In the genomic region with DNA sequence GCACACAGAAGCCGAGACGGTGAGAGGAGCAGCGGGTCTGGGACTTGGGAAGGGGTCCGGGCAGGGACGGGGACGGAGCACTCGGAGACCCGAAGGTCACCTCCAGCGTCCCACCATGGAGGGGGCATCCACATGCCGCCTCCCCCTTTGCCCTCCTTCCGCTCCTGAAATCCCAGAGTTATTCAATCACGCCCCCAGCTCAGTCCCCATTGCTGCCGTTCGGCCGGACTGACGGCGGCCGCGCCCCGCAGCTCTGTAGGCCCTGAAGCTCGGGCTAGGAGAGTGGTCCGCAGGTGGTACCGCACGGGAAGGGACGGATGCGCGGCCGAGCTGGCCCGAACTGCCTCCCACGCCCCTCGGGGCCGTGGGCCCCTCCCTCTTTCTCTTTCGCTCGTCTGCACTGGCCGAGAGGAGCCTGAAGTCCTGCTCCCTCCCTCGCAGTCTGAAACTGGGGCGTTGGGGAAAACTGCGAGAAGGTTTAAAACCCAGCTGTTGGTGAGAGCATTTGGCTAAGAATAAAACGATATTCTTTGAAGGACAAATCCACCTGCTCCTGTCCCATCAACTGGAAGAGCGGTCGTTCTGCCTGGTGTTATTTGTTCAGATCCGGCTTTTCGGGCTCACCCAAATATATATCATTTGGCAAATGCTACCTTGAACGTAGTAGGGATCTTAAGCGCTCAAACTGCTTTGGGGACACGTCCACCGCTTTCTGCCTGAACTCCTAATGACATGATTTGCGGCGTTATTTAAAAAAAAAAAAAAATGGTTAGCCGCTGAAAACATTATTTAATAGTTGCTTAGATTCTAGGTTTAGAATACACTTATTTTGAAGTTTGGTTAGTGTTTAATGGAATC, we compare ENCODE assay signal across 1 cellular context.
TF ChIP-seq lines count a peak whose summit lies in the region.

No MANE protein-coding gene starts in this region.

TF ChIP-seq in GM23338, 12 proteins besides CTCF, POLR2A, EP300 and RAD21 (continued from another document):
- TF ChIP-seq, protein P1, sequence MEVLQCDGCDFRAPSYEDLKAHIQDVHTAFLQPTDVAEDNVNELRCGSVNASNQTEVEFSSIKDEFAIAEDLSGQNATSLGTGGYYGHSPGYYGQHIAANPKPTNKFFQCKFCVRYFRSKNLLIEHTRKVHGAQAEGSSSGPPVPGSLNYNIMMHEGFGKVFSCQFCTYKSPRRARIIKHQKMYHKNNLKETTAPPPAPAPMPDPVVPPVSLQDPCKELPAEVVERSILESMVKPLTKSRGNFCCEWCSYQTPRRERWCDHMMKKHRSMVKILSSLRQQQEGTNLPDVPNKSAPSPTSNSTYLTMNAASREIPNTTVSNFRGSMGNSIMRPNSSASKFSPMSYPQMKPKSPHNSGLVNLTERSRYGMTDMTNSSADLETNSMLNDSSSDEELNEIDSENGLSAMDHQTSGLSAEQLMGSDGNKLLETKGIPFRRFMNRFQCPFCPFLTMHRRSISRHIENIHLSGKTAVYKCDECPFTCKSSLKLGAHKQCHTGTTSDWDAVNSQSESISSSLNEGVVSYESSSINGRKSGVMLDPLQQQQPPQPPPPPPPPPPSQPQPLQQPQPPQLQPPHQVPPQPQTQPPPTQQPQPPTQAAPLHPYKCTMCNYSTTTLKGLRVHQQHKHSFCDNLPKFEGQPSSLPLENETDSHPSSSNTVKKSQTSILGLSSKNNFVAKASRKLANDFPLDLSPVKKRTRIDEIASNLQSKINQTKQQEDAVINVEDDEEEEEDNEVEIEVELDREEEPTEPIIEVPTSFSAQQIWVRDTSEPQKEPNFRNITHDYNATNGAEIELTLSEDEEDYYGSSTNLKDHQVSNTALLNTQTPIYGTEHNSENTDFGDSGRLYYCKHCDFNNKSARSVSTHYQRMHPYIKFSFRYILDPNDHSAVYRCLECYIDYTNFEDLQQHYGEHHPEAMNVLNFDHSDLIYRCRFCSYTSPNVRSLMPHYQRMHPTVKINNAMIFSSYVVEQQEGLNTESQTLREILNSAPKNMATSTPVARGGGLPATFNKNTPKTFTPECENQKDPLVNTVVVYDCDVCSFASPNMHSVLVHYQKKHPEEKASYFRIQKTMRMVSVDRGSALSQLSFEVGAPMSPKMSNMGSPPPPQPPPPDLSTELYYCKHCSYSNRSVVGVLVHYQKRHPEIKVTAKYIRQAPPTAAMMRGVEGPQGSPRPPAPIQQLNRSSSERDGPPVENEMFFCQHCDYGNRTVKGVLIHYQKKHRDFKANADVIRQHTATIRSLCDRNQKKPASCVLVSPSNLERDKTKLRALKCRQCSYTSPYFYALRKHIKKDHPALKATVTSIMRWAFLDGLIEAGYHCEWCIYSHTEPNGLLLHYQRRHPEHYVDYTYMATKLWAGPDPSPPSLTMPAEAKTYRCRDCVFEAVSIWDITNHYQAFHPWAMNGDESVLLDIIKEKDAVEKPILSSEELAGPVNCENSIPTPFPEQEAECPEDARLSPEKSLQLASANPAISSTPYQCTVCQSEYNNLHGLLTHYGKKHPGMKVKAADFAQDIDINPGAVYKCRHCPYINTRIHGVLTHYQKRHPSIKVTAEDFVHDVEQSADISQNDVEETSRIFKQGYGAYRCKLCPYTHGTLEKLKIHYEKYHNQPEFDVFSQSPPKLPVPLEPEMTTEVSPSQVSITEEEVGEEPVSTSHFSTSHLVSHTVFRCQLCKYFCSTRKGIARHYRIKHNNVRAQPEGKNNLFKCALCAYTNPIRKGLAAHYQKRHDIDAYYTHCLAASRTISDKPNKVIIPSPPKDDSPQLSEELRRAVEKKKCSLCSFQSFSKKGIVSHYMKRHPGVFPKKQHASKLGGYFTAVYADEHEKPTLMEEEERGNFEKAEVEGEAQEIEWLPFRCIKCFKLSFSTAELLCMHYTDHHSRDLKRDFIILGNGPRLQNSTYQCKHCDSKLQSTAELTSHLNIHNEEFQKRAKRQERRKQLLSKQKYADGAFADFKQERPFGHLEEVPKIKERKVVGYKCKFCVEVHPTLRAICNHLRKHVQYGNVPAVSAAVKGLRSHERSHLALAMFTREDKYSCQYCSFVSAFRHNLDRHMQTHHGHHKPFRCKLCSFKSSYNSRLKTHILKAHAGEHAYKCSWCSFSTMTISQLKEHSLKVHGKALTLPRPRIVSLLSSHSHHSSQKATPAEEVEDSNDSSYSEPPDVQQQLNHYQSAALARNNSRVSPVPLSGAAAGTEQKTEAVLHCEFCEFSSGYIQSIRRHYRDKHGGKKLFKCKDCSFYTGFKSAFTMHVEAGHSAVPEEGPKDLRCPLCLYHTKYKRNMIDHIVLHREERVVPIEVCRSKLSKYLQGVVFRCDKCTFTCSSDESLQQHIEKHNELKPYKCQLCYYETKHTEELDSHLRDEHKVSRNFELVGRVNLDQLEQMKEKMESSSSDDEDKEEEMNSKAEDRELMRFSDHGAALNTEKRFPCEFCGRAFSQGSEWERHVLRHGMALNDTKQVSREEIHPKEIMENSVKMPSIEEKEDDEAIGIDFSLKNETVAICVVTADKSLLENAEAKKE (CRISPR knock-in tag; IDR thresholded peaks at IDR 0.05) = no peak
- TF ChIP-seq, protein P2, sequence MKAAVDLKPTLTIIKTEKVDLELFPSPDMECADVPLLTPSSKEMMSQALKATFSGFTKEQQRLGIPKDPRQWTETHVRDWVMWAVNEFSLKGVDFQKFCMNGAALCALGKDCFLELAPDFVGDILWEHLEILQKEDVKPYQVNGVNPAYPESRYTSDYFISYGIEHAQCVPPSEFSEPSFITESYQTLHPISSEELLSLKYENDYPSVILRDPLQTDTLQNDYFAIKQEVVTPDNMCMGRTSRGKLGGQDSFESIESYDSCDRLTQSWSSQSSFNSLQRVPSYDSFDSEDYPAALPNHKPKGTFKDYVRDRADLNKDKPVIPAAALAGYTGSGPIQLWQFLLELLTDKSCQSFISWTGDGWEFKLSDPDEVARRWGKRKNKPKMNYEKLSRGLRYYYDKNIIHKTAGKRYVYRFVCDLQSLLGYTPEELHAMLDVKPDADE (IDR thresholded peaks at IDR 0.05) = no peak
- TF ChIP-seq, protein P3, sequence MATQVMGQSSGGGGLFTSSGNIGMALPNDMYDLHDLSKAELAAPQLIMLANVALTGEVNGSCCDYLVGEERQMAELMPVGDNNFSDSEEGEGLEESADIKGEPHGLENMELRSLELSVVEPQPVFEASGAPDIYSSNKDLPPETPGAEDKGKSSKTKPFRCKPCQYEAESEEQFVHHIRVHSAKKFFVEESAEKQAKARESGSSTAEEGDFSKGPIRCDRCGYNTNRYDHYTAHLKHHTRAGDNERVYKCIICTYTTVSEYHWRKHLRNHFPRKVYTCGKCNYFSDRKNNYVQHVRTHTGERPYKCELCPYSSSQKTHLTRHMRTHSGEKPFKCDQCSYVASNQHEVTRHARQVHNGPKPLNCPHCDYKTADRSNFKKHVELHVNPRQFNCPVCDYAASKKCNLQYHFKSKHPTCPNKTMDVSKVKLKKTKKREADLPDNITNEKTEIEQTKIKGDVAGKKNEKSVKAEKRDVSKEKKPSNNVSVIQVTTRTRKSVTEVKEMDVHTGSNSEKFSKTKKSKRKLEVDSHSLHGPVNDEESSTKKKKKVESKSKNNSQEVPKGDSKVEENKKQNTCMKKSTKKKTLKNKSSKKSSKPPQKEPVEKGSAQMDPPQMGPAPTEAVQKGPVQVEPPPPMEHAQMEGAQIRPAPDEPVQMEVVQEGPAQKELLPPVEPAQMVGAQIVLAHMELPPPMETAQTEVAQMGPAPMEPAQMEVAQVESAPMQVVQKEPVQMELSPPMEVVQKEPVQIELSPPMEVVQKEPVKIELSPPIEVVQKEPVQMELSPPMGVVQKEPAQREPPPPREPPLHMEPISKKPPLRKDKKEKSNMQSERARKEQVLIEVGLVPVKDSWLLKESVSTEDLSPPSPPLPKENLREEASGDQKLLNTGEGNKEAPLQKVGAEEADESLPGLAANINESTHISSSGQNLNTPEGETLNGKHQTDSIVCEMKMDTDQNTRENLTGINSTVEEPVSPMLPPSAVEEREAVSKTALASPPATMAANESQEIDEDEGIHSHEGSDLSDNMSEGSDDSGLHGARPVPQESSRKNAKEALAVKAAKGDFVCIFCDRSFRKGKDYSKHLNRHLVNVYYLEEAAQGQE (IDR thresholded peaks at IDR 0.05; ENCODE audit: unreplicated experiment) = no peak
- no peak for TF ChIP-seq STAT1 (IDR thresholded peaks at IDR 0.05; ENCODE audit: unreplicated experiment)
- no peak for TF ChIP-seq POLR2AphosphoS5 (IDR thresholded peaks at IDR 0.05; ENCODE audit: low read depth)
- no peak for TF ChIP-seq ZNF114 (CRISPR knock-in tag; IDR thresholded peaks at IDR 0.05)
- no peak for TF ChIP-seq NANOG (IDR thresholded peaks at IDR 0.05; ENCODE audit: borderline replicate concordance)
- no peak for TF ChIP-seq ZNF331 (CRISPR knock-in tag; IDR thresholded peaks at IDR 0.05; ENCODE audit: low read depth)
- no peak for TF ChIP-seq CREB1 (CRISPR knock-in tag; IDR thresholded peaks at IDR 0.05; ENCODE audit: low read depth)
TF ChIP-seq in GM23338: peak in this region for 0.
